ENCODE assay signal across 20 cellular contexts in genomic region chr17:49915670-49916069, GRCh38. TPM values are rescaled to one million over a fixed set of nuclear protein-coding genes. Genes with fewer than 3 reads are reported as not detected.
"Had no signal": no experiment of that assay in that cellular context is flagged by ENCODE, and none has a peak within 500 bp of the region (broad histone marks: within the 10 kb centered on the region; RNA-seq: fewer than 3 reads in every experiment).

No MANE protein-coding gene starts in this region.

- H3K36me3 ChIP-seq: esophagus muscularis mucosa, gastroesophageal sphincter, heart right ventricle, left ventricle myocardium inferior, ovary, right lobe of liver, WERI-Rb-1 had no signal

- H3K27ac ChIP-seq: esophagus muscularis mucosa, gastroesophageal sphincter, heart right ventricle, left ventricle myocardium inferior, ovary, psoas muscle, right lobe of liver had no signal

- DNase-seq: activated CD4-positive, alpha-beta T cell treated with anti-CD3 and anti-CD28 coated beads for 36 hours; activated CD4-positive, alpha-beta T cell treated with anti-CD3 and anti-CD28 coated beads, Interleukin-2, amount 50 U/mL, for 48 hours; activated gamma-delta T cell treated with Interleukin-2 at 50 U/mL for 16 hours; effector CD8-positive, alpha-beta T cell; heart right ventricle; left ventricle myocardium inferior; mammary epithelial cell; naive B cell; ovary; psoas muscle; right lobe of liver; small intestine; stimulated activated CD4-positive, alpha-beta T cell treated with anti-CD3 and anti-CD28 coated beads, Interleukin-15, amount 100 ng/mL, for 24 hours; stimulated activated CD4-positive, alpha-beta T cell treated with anti-CD3 and anti-CD28 coated beads, Interleukin-2, amount 100 ng/mL, for 48 hours; T-helper 17 cell; WERI-Rb-1 had no signal

- H3K4me1 ChIP-seq: psoas muscle, right lobe of liver had no signal

- H3K27me3 ChIP-seq: ovary had no signal

- H3K9me3 ChIP-seq: esophagus muscularis mucosa, gastroesophageal sphincter, heart right ventricle, left ventricle myocardium inferior, ovary, psoas muscle, right lobe of liver had no signal

- H3K4me3 ChIP-seq: esophagus muscularis mucosa, gastroesophageal sphincter, heart right ventricle, left ventricle myocardium inferior, ovary, psoas muscle, right lobe of liver had no signal

RNA-seq across cellular contexts. Expression of gene DLX4, which starts 53.3 kb away (rescaled TPM):
- total RNA-seq: activated T-helper 1 cell treated with anti-CD3 and anti-CD28 coated beads, Interleukin-12 subunit alpha, Interleukin-12 subunit beta, Interleukin-2, Interleukin-4 antibody, amounts not matched to agents 30 ng/mL and 10 ng/mL and 1 ng/mL, durations not matched to agents 14 hours and 24 hours and 36 hours; endothelial cell of umbilical vein; esophagus muscularis mucosa; left ventricle myocardium inferior; psoas muscle; right lobe of liver had no signal
- polyA plus RNA-seq: endothelial cell of umbilical vein, ovary, psoas muscle had no signal
